Comparison of ENCODE assay signal across 14 cellular contexts in the genomic region with DNA sequence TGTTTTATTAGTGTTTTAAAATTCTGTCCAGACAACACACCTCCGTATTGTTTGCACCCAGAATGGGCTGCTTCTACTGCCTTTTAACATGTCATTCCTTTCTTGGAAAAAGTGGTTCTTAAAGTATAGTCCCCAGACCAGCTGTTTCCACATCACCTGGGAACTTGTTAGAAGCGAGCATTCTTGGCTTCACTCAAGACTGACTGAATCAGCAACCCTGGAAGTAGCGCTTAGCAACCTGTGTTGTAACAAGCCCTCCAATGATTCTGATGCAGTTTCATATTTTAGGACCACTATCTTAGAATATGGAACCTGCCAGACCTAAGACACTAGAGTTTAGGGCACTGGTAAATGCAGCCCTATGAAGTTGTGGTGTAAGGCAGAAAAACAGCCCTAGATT. TPM values are rescaled to one million over a fixed set of nuclear protein-coding genes. Genes with fewer than 3 reads are reported as not detected.
"Had no signal": no experiment of that assay in that cellular context is flagged by ENCODE, and none has a peak within 500 bp of the region (broad histone marks: within the 10 kb centered on the region; RNA-seq: fewer than 3 reads in every experiment).

No MANE protein-coding gene starts in this region.

- H3K4me3 ChIP-seq: breast epithelium, colonic mucosa, lung, prostate gland, right lobe of liver, transverse colon had no signal

- H3K4me1 ChIP-seq: breast epithelium, colonic mucosa, prostate gland, right lobe of liver, transverse colon had no signal

- ATAC-seq: naive thymus-derived CD8-positive, alpha-beta T cell; right lobe of liver; stimulated activated naive B cell treated with anti-CD40 and anti-IgM and Interleukin-4, amounts not matched to agents 10 μg/mL and 1 μg/mL and 100 μg/mL, for 72 hours had no signal

- DNase-seq: activated effector memory CD4-positive, alpha-beta T cell treated with anti-CD3 and anti-CD28 coated beads, Interleukin-2, amount 50 U/mL, for 16 hours; activated T-cell treated with anti-CD3 and anti-CD28 coated beads, Interleukin-2, amount 50 U/mL, for 24 hours; colonic mucosa; effector CD4-positive, alpha-beta T cell; naive thymus-derived CD8-positive, alpha-beta T cell; right lobe of liver; stimulated activated CD4-positive, alpha-beta T cell treated with anti-CD3 and anti-CD28 coated beads, Interleukin-2, amount 100 ng/mL, for 24 hours; stimulated activated naive B cell treated with anti-CD40 and anti-IgM and Interleukin-4, amounts not matched to agents 10 μg/mL and 1 μg/mL and 100 μg/mL, for 72 hours; T-helper 2 cell; transverse colon had no signal

- H3K27ac ChIP-seq: breast epithelium, colonic mucosa, prostate gland, right lobe of liver, transverse colon had no signal

- H3K36me3 ChIP-seq: breast epithelium, colonic mucosa, prostate gland, right lobe of liver, transverse colon had no signal

- H3K9me3 ChIP-seq: breast epithelium, colonic mucosa, prostate gland, right lobe of liver, transverse colon had no signal

- FAIRE-seq: TTC549 had no signal

RNA-seq across cellular contexts. Expression of a gene that starts 38.4 kb away (rescaled TPM):
- total RNA-seq: naive thymus-derived CD8-positive, alpha-beta T cell had no signal
- polyA plus RNA-seq: naive thymus-derived CD8-positive, alpha-beta T cell had no signal

RNA-seq across cellular contexts. Expression of a gene that starts 41.5 kb away (rescaled TPM):
- total RNA-seq: breast epithelium, right lobe of liver had no signal
